Comparison of ENCODE assay signal across 8 cellular contexts in the genomic region with DNA sequence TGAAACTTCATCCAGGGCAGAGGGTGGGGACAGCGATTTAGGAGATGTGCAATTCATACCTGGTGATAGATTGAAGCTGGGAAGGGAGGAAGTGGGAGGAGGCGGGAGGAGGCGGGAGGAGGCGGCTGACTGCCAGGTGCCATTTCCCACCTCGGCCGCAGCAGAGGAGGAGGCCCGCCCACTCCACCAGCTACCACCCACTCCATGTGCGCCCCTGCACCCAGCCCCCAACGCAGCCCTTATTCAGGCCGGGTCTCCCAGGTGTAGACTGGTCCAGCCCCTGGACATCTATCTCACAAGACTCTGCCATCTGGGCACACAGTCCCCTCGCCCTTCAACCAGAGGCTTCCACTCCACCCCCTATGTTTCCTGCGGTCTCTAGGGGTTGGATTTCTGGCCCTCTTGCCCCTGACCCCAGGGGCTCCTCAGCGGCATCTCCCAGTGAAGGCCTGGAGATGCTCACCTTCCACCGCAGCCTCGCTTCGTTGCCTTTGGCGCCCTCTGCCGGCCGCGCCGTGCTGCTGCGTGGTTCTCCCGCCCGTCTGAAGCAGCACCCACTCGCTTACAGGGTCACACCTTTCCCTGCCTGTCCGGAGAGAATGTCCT. TPM values are rescaled to one million over a fixed set of nuclear protein-coding genes. Genes with fewer than 3 reads are reported as not detected.
A peak's percentile ranks its signal among the peaks of the same experiment; 100 is the strongest.
DNase-seq lines count a peak whose midpoint lies in the region; ATAC-seq and TF ChIP-seq lines count a peak whose summit lies in the region.

No MANE protein-coding gene starts in this region.

- peak; percentile 94 for TF ChIP-seq CTCF in activated CD8-positive, alpha-beta T cell treated with anti-CD3 and anti-CD28 coated beads for 36 hours (IDR thresholded peaks at IDR 0.05)

- CTCF ChIA-PET in activated CD8-positive, alpha-beta T cell treated with anti-CD3 and anti-CD28 coated beads for 36 hours (lab: Charles Lee) = interaction anchor here (0.6 to 6.3 kb wide), 44 partner anchors 8 to 260 kb away, joined by 3 to 48 read pairs (median 4); a partner anchor contains a TSS

- DNase-seq in NCI-H2107 (lab: John Stamatoyannopoulos, UW) (peak; percentile 11), NCI-H2107 treated with DMSO at 0.1 percent for 48 hours (lab: John Stamatoyannopoulos, UW; ENCODE audit: unreplicated experiment) (no peak), NCI-H748 (lab: John Stamatoyannopoulos, UW; ENCODE audit: unreplicated experiment) (peak; percentile 74), memory B cell (ENCODE audit: low spot score in 2 of 2) (peak; percentile 86 to 93)
- DNase-seq in activated CD8-positive, alpha-beta T cell treated with anti-CD3 and anti-CD28 coated beads for 36 hours = peak; percentile 84
- DNase-seq in effector CD4-positive, alpha-beta T cell = peak; percentile 76
- DNase-seq in stimulated activated CD8-positive, alpha-beta memory T cell treated with anti-CD3 and anti-CD28 coated beads, Interleukin-4, amount 100 ng/mL, for 24 hours (ENCODE audit: low read depth) = peak; percentile 75

- H3K4me3 Mint-ChIP-seq in activated CD8-positive, alpha-beta T cell treated with anti-CD3 and anti-CD28 coated beads for 36 hours = peak overlapping the region; percentile 29
- H3K4me3 Mint-ChIP-seq in memory B cell = peak overlapping the region; percentile 78

- H3K9me3 Mint-ChIP-seq in activated CD8-positive, alpha-beta T cell treated with anti-CD3 and anti-CD28 coated beads for 36 hours = no peaks in the 10 kb centered on the region
- peaks cover 3% of the 10 kb centered on the region for H3K9me3 Mint-ChIP-seq in memory B cell

- H3K4me1 Mint-ChIP-seq in activated CD8-positive, alpha-beta T cell treated with anti-CD3 and anti-CD28 coated beads for 36 hours (ENCODE audit: low read depth) = peaks cover 52% of the 10 kb centered on the region
- peaks cover 57% of the 10 kb centered on the region for H3K4me1 Mint-ChIP-seq in memory B cell

- POLR2A ChIA-PET in activated CD8-positive, alpha-beta T cell treated with anti-CD3 and anti-CD28 coated beads for 36 hours (lab: Charles Lee) = interaction anchor here (0.7 to 4.7 kb wide), 5 partner anchors 11 to 141 kb away, joined by 3 to 17 read pairs (median 6); a partner anchor contains a TSS

- peak; percentile 57 for ATAC-seq in HG03175 (IDR thresholded peaks at IDR 0.05; ENCODE audit: unreplicated experiment)
- ATAC-seq in activated CD8-positive, alpha-beta T cell treated with anti-CD3 and anti-CD28 coated beads for 36 hours = peak; percentile 79
- ATAC-seq in memory B cell (ENCODE audit: low read depth) = peak; percentile 85

- peaks cover 42% of the 10 kb centered on the region for H3K36me3 Mint-ChIP-seq in activated CD8-positive, alpha-beta T cell treated with anti-CD3 and anti-CD28 coated beads for 36 hours (ENCODE audit: low read depth)
- H3K36me3 Mint-ChIP-seq in memory B cell = peaks cover 26% of the 10 kb centered on the region

- no peaks in the 10 kb centered on the region for H3K27me3 Mint-ChIP-seq in activated CD8-positive, alpha-beta T cell treated with anti-CD3 and anti-CD28 coated beads for 36 hours
- no peaks in the 10 kb centered on the region for H3K27me3 Mint-ChIP-seq in memory B cell

- H3K27ac Mint-ChIP-seq in activated CD8-positive, alpha-beta T cell treated with anti-CD3 and anti-CD28 coated beads for 36 hours = peak overlapping the region; percentile 85
- peak overlapping the region; percentile 97 for H3K27ac Mint-ChIP-seq in memory B cell

- intact Hi-C loops in activated CD8-positive, alpha-beta T cell treated with anti-CD3 and anti-CD28 coated beads for 36 hours (cut with micrococcal nuclease) = loop anchor here (2.0 to 10.0 kb wide), 3 partner anchors 19 to 229 kb away; a partner anchor contains a TSS

RNA-seq across cellular contexts. Expression of a gene that starts 32.6 kb away (rescaled TPM):
- total RNA-seq in activated CD8-positive, alpha-beta T cell treated with anti-CD3 and anti-CD28 coated beads for 36 hours = 10 to 100 TPM; 12.6 to 13.8 TPM
